ENCODE assay signal across 28 cellular contexts in the genomic region with DNA sequence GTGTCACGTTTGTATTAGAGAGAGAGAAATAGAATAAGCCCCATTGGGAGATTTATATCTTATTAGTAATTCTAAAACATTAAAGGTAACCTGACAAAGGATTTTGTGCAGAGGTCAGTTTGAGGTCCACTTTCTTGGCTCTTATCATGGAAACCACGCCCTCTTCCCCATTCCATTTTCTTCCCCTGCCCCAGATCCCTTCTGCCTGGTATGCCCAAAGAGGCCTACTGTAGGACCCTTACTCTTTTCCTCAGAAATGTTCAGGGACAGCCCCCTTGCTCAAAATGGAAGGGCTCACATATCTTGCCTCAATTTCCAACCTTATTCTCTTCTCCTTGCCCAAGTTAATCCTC. TPM values are rescaled to one million over a fixed set of nuclear protein-coding genes. Genes with fewer than 3 reads are reported as not detected.
"Had no signal": no experiment of that assay in that cellular context is flagged by ENCODE, and none has a peak within 500 bp of the region (broad histone marks: within the 10 kb centered on the region; RNA-seq: fewer than 3 reads in every experiment).

No MANE protein-coding gene starts in this region.

- H3K27ac Mint-ChIP-seq: activated naive CD4-positive, alpha-beta T cell treated with anti-CD3 and anti-CD28 coated beads for 36 hours; activated T-helper 2 cell treated with anti-CD3 and anti-CD28 coated beads, Interferon-gamma antibody, Interleukin-2, Interleukin-4, amounts not matched to agents 10 μg/mL and 5 μg/mL and 100 μg/mL, durations not matched to agents 14 hours and 24 hours and 36 hours; memory B cell; nephron had no signal

- H3K4me1 ChIP-seq: breast epithelium, parathyroid adenoma, suprapubic skin, tibial nerve had no signal

- H3K27me3 ChIP-seq: breast epithelium, esophagus muscularis mucosa, neutrophil, stomach, suprapubic skin, tibial nerve had no signal

- H3K36me3 ChIP-seq: breast epithelium, esophagus muscularis mucosa, neutrophil, stomach, suprapubic skin, tibial nerve, WERI-Rb-1 had no signal

- H3K27ac ChIP-seq: breast epithelium, dorsolateral prefrontal cortex, esophagus muscularis mucosa, neutrophil, parathyroid adenoma, stomach, suprapubic skin, tibial nerve, WERI-Rb-1 had no signal

- H2AFZ ChIP-seq: parathyroid adenoma had no signal

- ATAC-seq: left ventricle myocardium superior, right cardiac atrium had no signal

- DNase-seq: activated CD4-positive, CD25-positive, alpha-beta regulatory T cell treated with anti-CD3 and anti-CD28 coated beads, Interleukin-2, amount 50 U/mL, for 72 hours; activated T-cell treated with anti-CD3 and anti-CD28 coated beads, Interleukin-2, amount 50 U/mL, for 24 hours; dorsolateral prefrontal cortex; glutamatergic neuron; hippocampal formation; left ventricle myocardium superior; right cardiac atrium; stimulated activated CD4-positive, alpha-beta T cell treated with anti-CD3 and anti-CD28 coated beads, Interleukin-1b, Interleukin-23, amount 100 ng/mL, for 48 hours; stomach; WERI-Rb-1 had no signal

- H3K9me3 ChIP-seq: breast epithelium, esophagus muscularis mucosa, neutrophil, stomach, suprapubic skin, tibial nerve had no signal

- H3K4me3 Mint-ChIP-seq: activated naive CD4-positive, alpha-beta T cell treated with anti-CD3 and anti-CD28 coated beads for 36 hours; activated T-cell treated with anti-CD3 and anti-CD28 coated beads, Interleukin-2, amount 50 U/mL, for 24 hours; central memory CD8-positive, alpha-beta T cell; memory B cell; nephron had no signal

- H3K4me1 Mint-ChIP-seq: central memory CD8-positive, alpha-beta T cell; memory B cell; nephron had no signal

- H3K79me2 ChIP-seq: parathyroid adenoma had no signal

- H3K4me3 ChIP-seq: breast epithelium, dorsolateral prefrontal cortex, esophagus muscularis mucosa, stomach, suprapubic skin, tibial nerve had no signal

RNA-seq across cellular contexts. Expression of a gene that starts 9.6 kb away (rescaled TPM):
- total RNA-seq: activated naive CD4-positive, alpha-beta T cell treated with anti-CD3 and anti-CD28 coated beads for 36 hours; activated T-helper 2 cell treated with anti-CD3 and anti-CD28 coated beads, Interferon-gamma antibody, Interleukin-2, Interleukin-4, amounts not matched to agents 10 μg/mL and 5 μg/mL and 100 μg/mL, durations not matched to agents 14 hours and 24 hours and 36 hours; breast epithelium; esophagus muscularis mucosa; frontal cortex; left ventricle myocardium superior; mononuclear cell; myocyte; pulmonary artery endothelial cell; skeletal muscle tissue; stomach; suprapubic skin; T-helper 2 cell treated with Interferon-gamma antibody and Interleukin-4, amounts not matched to agents 100 ng/mL and 5 ng/mL, for 36 hours; tibial nerve; urinary bladder had no signal

RNA-seq across cellular contexts. Expression of a gene that starts 38.8 kb away (rescaled TPM):
- total RNA-seq: pulmonary artery endothelial cell, tibial nerve had no signal
